In genomic region chr7:130989006-130989795, GRCh38 we compare ENCODE assay signal across 12 cellular contexts.
DNase-seq lines count a peak whose midpoint lies in the region; ATAC-seq and TF ChIP-seq lines count a peak whose summit lies in the region.
"Had no signal": no experiment of that assay in that cellular context is flagged by ENCODE, and none has a peak within 500 bp of the region (broad histone marks: within the 10 kb centered on the region; RNA-seq: fewer than 3 reads in every experiment).

No MANE protein-coding gene starts in this region.

- H3K27ac Mint-ChIP-seq in activated CD4-positive, alpha-beta memory T cell treated with anti-CD3 and anti-CD28 coated beads for 36 hours: peak overlapping the region; percentile 92

- peaks cover 93% of the 10 kb centered on the region for H3K4me1 Mint-ChIP-seq in activated CD4-positive, alpha-beta memory T cell treated with anti-CD3 and anti-CD28 coated beads for 36 hours (ENCODE audit: low read depth)

- intact Hi-C loops in activated CD4-positive, alpha-beta memory T cell treated with anti-CD3 and anti-CD28 coated beads for 36 hours (cut with micrococcal nuclease): no loop called here

- peaks cover 12% of the 10 kb centered on the region; the same call in 1 of the 2 replicates for H4K20me1 ChIP-seq in SK-N-SH (ENCODE audit: insufficient read depth)
- no peaks in the 10 kb centered on the region for H4K20me1 ChIP-seq in smooth muscle cell (ENCODE audit: low read depth)

- no peaks in the 10 kb centered on the region for H3K9me2 ChIP-seq in SK-N-SH

- TF ChIP-seq CTCF in SK-N-SH (IDR thresholded peaks at IDR 0.05) (no peak), gastroesophageal sphincter (IDR thresholded peaks at IDR 0.05) (no peak), smooth muscle cell (IDR thresholded peaks at IDR 0.05; ENCODE audit: borderline replicate concordance, insufficient read depth, poor library complexity, severe bottlenecking) (no peak)

- H3K4me3 ChIP-seq in SK-N-SH (ENCODE audit: low read depth in 2 of 2, low read length in 1 of 2): no peak overlapping the region
- H3K4me3 ChIP-seq in gastroesophageal sphincter: no peak overlapping the region
- no peak overlapping the region for H3K4me3 ChIP-seq in smooth muscle cell

- no peak for TF ChIP-seq RAD21 in SK-N-SH (IDR thresholded peaks at IDR 0.05; ENCODE audit: low read length)

- DNase-seq in SK-N-SH: no peak
- DNase-seq in activated CD4-positive, alpha-beta memory T cell treated with anti-CD3 and anti-CD28 coated beads for 36 hours: no peak
- no peak for DNase-seq in smooth muscle cell (lab: John Stamatoyannopoulos, UW; ENCODE audit: unreplicated experiment)
- no peak for DNase-seq in HuH-7 (ENCODE audit: low spot score)
- no peak for DNase-seq in activated effector memory CD4-positive, alpha-beta T cell treated with Interleukin-2 at 50 U/mL for 16 hours
- no peak for DNase-seq in DMS153 treated with DMSO at 0.1 percent for 48 hours (lab: John Stamatoyannopoulos, UW; ENCODE audit: unreplicated experiment)
- DNase-seq: 8988T, NCI-H1930 had no signal

- H3K9ac ChIP-seq in SK-N-SH (no peak overlapping the region), smooth muscle cell (ENCODE audit: low read depth) (peak overlapping the region; percentile 1)

- H3K9me3 ChIP-seq in SK-N-SH: no peaks in the 10 kb centered on the region
- no peaks in the 10 kb centered on the region for H3K9me3 ChIP-seq in gastroesophageal sphincter
- H3K9me3 ChIP-seq in smooth muscle cell (replicated peaks; ENCODE audit: low read depth): no peaks in the 10 kb centered on the region

- peaks cover 14% of the 10 kb centered on the region for H3K36me3 Mint-ChIP-seq in activated CD4-positive, alpha-beta memory T cell treated with anti-CD3 and anti-CD28 coated beads for 36 hours

- TF ChIP-seq EP300 in SK-N-SH (IDR thresholded peaks at IDR 0.05; ENCODE audit: borderline replicate concordance in 1 of 2, low read depth in 1 of 2, low read length in 1 of 2) (no peak), gastroesophageal sphincter (IDR thresholded peaks at IDR 0.05) (no peak)

- H3K9me3 Mint-ChIP-seq in activated CD4-positive, alpha-beta memory T cell treated with anti-CD3 and anti-CD28 coated beads for 36 hours: no peaks in the 10 kb centered on the region
- H3K9me3 Mint-ChIP-seq: neural crest cell had no signal

- CTCF ChIA-PET in SK-N-SH (lab: Yijun Ruan, JAX): interaction anchor here (0.8 to 2.1 kb wide), 12 partner anchors 10 to 94 kb away, joined by 3 to 19 read pairs (median 4); no protein-coding TSS in a partner anchor
- CTCF ChIA-PET in activated CD4-positive, alpha-beta memory T cell treated with anti-CD3 and anti-CD28 coated beads for 36 hours (lab: Charles Lee): interaction anchor here (1.1 to 3.6 kb wide), 6 partner anchors 10 to 85 kb away, joined by 3 to 21 read pairs (median 6); no protein-coding TSS in a partner anchor

- H3F3A ChIP-seq in SK-N-SH (replicated peaks; ENCODE audit: insufficient read depth) (peaks cover 11% of the 10 kb centered on the region), smooth muscle cell (ENCODE audit: low read depth) (no peaks in the 10 kb centered on the region)

- no peak overlapping the region for H3K4me2 ChIP-seq in SK-N-SH
- no peak overlapping the region for H3K4me2 ChIP-seq in smooth muscle cell

- WGBS in SK-N-SH (ENCODE audit: low lambda C conversion rate): 96% methylated on average over 2 of the region's 2 CpGs
- 59 to 68% methylated on average over 2 of the region's 2 CpGs for WGBS in gastroesophageal sphincter (ENCODE audit: low coverage in 1 of 2), 2 donors
- 89% methylated on average over 2 of the region's 2 CpGs for WGBS in smooth muscle cell (ENCODE audit: low lambda C conversion rate)

- no peak overlapping the region for H2AFZ ChIP-seq in SK-N-SH (ENCODE audit: low read depth)
- no peak overlapping the region for H2AFZ ChIP-seq in smooth muscle cell (ENCODE audit: low read depth)

- H3K36me3 ChIP-seq in SK-N-SH (replicated peaks in 1 of 2; ENCODE audit: control insufficient read depth in 1 of 2, insufficient read depth in 2 of 2, low read length in 1 of 2) (peaks cover 0 to 15% of the 10 kb centered on the region in 2 experiments), gastroesophageal sphincter (peaks cover 0 to 4% of the 10 kb centered on the region in 2 donors), smooth muscle cell (ENCODE audit: low read depth) (no peaks in the 10 kb centered on the region)

- no peaks in the 10 kb centered on the region for H3K27me3 Mint-ChIP-seq in activated CD4-positive, alpha-beta memory T cell treated with anti-CD3 and anti-CD28 coated beads for 36 hours

- H3K27me3 ChIP-seq in SK-N-SH (ENCODE audit: insufficient read depth): no peaks in the 10 kb centered on the region
- H3K27me3 ChIP-seq in gastroesophageal sphincter: no peaks in the 10 kb centered on the region
- H3K27me3 ChIP-seq in smooth muscle cell (ENCODE audit: low read depth): no peaks in the 10 kb centered on the region

- H3K27ac ChIP-seq in SK-N-SH (ENCODE audit: low read depth in 2 of 2, low read length in 1 of 2): peak overlapping the region in 1 of 2 experiments; percentile 3; a peak in 1 of 4 replicates
- H3K27ac ChIP-seq in gastroesophageal sphincter: peak overlapping the region in 3 of 4 donors; percentile 36 to 41 (median 37)
- peak overlapping the region; percentile 39 for H3K27ac ChIP-seq in smooth muscle cell (ENCODE audit: low read depth)

- no peak for TF ChIP-seq POLR2A in gastroesophageal sphincter (IDR thresholded peaks at IDR 0.05)

- peaks cover 0 to 4% of the 10 kb centered on the region in 2 experiments; a peak in 1 of 4 replicates for H3K4me1 ChIP-seq in SK-N-SH (ENCODE audit: control insufficient read depth in 1 of 2, insufficient read depth in 2 of 2, low read depth in 1 of 2, low read length in 1 of 2)
- peaks cover 23 to 100% (median 79%) of the 10 kb centered on the region in 3 donors for H3K4me1 ChIP-seq in gastroesophageal sphincter
- H3K4me1 ChIP-seq in smooth muscle cell (ENCODE audit: low read depth): peaks cover 8% of the 10 kb centered on the region

- peaks cover 25% of the 10 kb centered on the region for H3K79me2 ChIP-seq in SK-N-SH (ENCODE audit: insufficient read depth)
- no peaks in the 10 kb centered on the region for H3K79me2 ChIP-seq in smooth muscle cell (ENCODE audit: low read depth)

- ATAC-seq in SK-N-SH treated with all-trans-retinoic acid at 6 μM for 48 hours (peak; percentile 11; the same call in 1 of the 3 replicates), gastroesophageal sphincter (no peak)
- ATAC-seq: HepG2 had no signal

- H3K4me3 Mint-ChIP-seq in activated CD4-positive, alpha-beta memory T cell treated with anti-CD3 and anti-CD28 coated beads for 36 hours: peak overlapping the region; percentile 28
- H3K4me3 Mint-ChIP-seq: neural crest cell had no signal

- POLR2A ChIA-PET in SK-N-SH (lab: Yijun Ruan, JAX): no interaction called here
- POLR2A ChIA-PET in activated CD4-positive, alpha-beta memory T cell treated with anti-CD3 and anti-CD28 coated beads for 36 hours (lab: Charles Lee): interaction anchor here (0.8 to 2.4 kb wide), 15 partner anchors 9 to 76 kb away, joined by 3 to 21 read pairs (median 4); no protein-coding TSS in a partner anchor

TF ChIP-seq in SK-N-SH treated with all-trans-retinoic acid at 6 μM for 48 hours, 23 proteins besides CTCF, POLR2A, EP300 and RAD21 (continues in another document):
- TF ChIP-seq ZNF70 (CRISPR knock-in tag; IDR thresholded peaks at IDR 0.05): no peak
- TF ChIP-seq ZFP3 (CRISPR knock-in tag; IDR thresholded peaks at IDR 0.05): no peak
- no peak for TF ChIP-seq CSDC2 (CRISPR knock-in tag; IDR thresholded peaks at IDR 0.05)
- TF ChIP-seq POU6F1 (CRISPR knock-in tag; IDR thresholded peaks at IDR 0.05; ENCODE audit: borderline replicate concordance, low read depth): no peak
- TF ChIP-seq SNAI2 (CRISPR knock-in tag; IDR thresholded peaks at IDR 0.05): no peak
- TF ChIP-seq RARB (CRISPR knock-in tag; IDR thresholded peaks at IDR 0.05): no peak

TF ChIP-seq in SK-N-SH, 30 proteins besides CTCF, POLR2A, EP300 and RAD21 (continues in another document):
- no peak for TF ChIP-seq USF1 (IDR thresholded peaks at IDR 0.05; ENCODE audit: borderline replicate concordance, low read depth)
- TF ChIP-seq SIN3A (IDR thresholded peaks at IDR 0.05; ENCODE audit: borderline replicate concordance, low read depth, low read length): no peak
- TF ChIP-seq CHD2 (IDR thresholded peaks at IDR 0.05; ENCODE audit: low read length, partially characterized antibody): no peak
- no peak for TF ChIP-seq IRF3 (IDR thresholded peaks at IDR 0.05; ENCODE audit: low read depth, low read length)
- TF ChIP-seq NRF1 (IDR thresholded peaks at IDR 0.05; ENCODE audit: low read depth, low read length): no peak
